ENCODE assay signal across 1 cellular context in genomic region chr9:112224401-112225289, GRCh38.
TF ChIP-seq lines count a peak whose summit lies in the region.

No MANE protein-coding gene starts in this region.

TF ChIP-seq in WTC11, 78 proteins besides CTCF, POLR2A, EP300 and RAD21 (continued from another document):
- TF ChIP-seq ZSCAN18 (CRISPR knock-in tag; IDR thresholded peaks at IDR 0.05) (no peak), JUN (CRISPR knock-in tag; IDR thresholded peaks at IDR 0.05) (no peak), USF2 (CRISPR knock-in tag; IDR thresholded peaks at IDR 0.05) (no peak), ATF6 (CRISPR knock-in tag; IDR thresholded peaks at IDR 0.05) (no peak), ATF3 (CRISPR knock-in tag; conservative IDR thresholded peaks at IDR 0.05) (no peak), RORB (CRISPR knock-in tag; IDR thresholded peaks at IDR 0.05) (no peak)
